Comparison of ENCODE assay signal across 8 cellular contexts in genomic region chr1:66282343-66282852, GRCh38.
DNase-seq lines count a peak whose midpoint lies in the region; ATAC-seq and TF ChIP-seq lines count a peak whose summit lies in the region.

No MANE protein-coding gene starts in this region.

- peak; percentile 74 for ATAC-seq in HG03064 (IDR thresholded peaks at IDR 0.05; ENCODE audit: low read depth, unreplicated experiment)

- peak; percentile 15 for DNase-seq in DMS53 (lab: John Stamatoyannopoulos, UW)
- DNase-seq in DMS53 treated with DMSO at 0.1 percent for 48 hours (lab: John Stamatoyannopoulos, UW; ENCODE audit: unreplicated experiment), result no peak
- DNase-seq in activated CD4-positive, alpha-beta T cell treated with anti-CD3 and anti-CD28 coated beads for 24 hours (ENCODE audit: low read depth in 2 of 2), result peak; percentile 34 to 54
- DNase-seq in epithelial cell of esophagus (ENCODE audit: low read depth), result peak; percentile 92
- DNase-seq in stimulated activated CD4-positive, alpha-beta T cell treated with anti-CD3 and anti-CD28 coated beads, Interleukin-1b, Interleukin-23, amount 100 ng/mL, for 24 hours (ENCODE audit: low read depth in 4 of 4, low spot score in 1 of 4), result peak; percentile 38 to 68 (median 55)
- DNase-seq in SHP77 treated with DMSO at 0.1 percent for 48 hours (lab: John Stamatoyannopoulos, UW), result no peak
- no peak for DNase-seq in NCI-H2029 (lab: John Stamatoyannopoulos, UW)

- no peak overlapping the region for H3K4me3 ChIP-seq in epithelial cell of esophagus (ENCODE audit: low read length)

- peak; percentile 22 for TF ChIP-seq CTCF in epithelial cell of esophagus (IDR thresholded peaks at IDR 0.05; ENCODE audit: insufficient read depth, low read depth, low read length, missing control alignments)

Comparison
In these comparisons a context has a peak if more than half of its experiments do, and no peak if none do; other contexts are left out.
1. DNase-seq: peak in DMS53 (single experiment), activated CD4-positive, alpha-beta T cell treated with anti-CD3 and anti-CD28 coated beads for 24 hours (2 of 2), epithelial cell of esophagus (single experiment) and stimulated activated CD4-positive, alpha-beta T cell treated with anti-CD3 and anti-CD28 coated beads, Interleukin-1b, Interleukin-23, amount 100 ng/mL, for 24 hours (4 of 4); none in DMS53 treated with DMSO at 0.1 percent for 48 hours (single experiment), SHP77 treated with DMSO at 0.1 percent for 48 hours (single experiment) and NCI-H2029 (single experiment).